1 cellular context compared by ENCODE assay signal in genomic region chr15:61051570-61052031, GRCh38.
TF ChIP-seq lines count a peak whose summit lies in the region.

No MANE protein-coding gene starts in this region.

TF ChIP-seq in SK-N-SH, 30 proteins besides CTCF, POLR2A, EP300 and RAD21 (continued from another document):
- no peak for TF ChIP-seq FOXM1 (IDR thresholded peaks at IDR 0.05; ENCODE audit: low read depth)
- TF ChIP-seq FOXJ3 (CRISPR knock-in tag; IDR thresholded peaks at IDR 0.05): no peak
